In genomic region chr11:8426076-8426475, GRCh38 we compare ENCODE assay signal across 20 cellular contexts.
"Had no signal": no experiment of that assay in that cellular context is flagged by ENCODE, and none has a peak within 500 bp of the region (broad histone marks: within the 10 kb centered on the region; RNA-seq: fewer than 3 reads in every experiment).

No MANE protein-coding gene starts in this region.

- H3K27me3 Mint-ChIP-seq: memory B cell; stimulated activated memory B cell treated with anti-CD40 and anti-IgM and Interleukin-4, amounts not matched to agents 10 μg/mL and 1 μg/mL and 100 μg/mL, for 72 hours; stimulated activated naive CD8-positive, alpha-beta T cell treated with anti-CD3 and anti-CD28 coated beads, Interleukin-15, amount 100 ng/mL, for 72 hours; type B pancreatic cell had no signal

- H3K9me3 Mint-ChIP-seq: memory B cell, type B pancreatic cell had no signal

- H3K4me1 Mint-ChIP-seq: memory B cell; naive thymus-derived CD4-positive, alpha-beta T cell; nephron; neural crest cell; stimulated activated memory B cell treated with anti-CD40 and anti-IgM and Interleukin-4, amounts not matched to agents 10 μg/mL and 1 μg/mL and 100 μg/mL, for 72 hours; stimulated activated naive CD8-positive, alpha-beta T cell treated with anti-CD3 and anti-CD28 coated beads, Interleukin-15, amount 100 ng/mL, for 72 hours had no signal

- DNase-seq: hippocampal formation; islet precursor cell; midbrain; mucosa of descending colon; naive thymus-derived CD4-positive, alpha-beta T cell; pancreas; right lobe of liver; stimulated activated CD4-positive, alpha-beta T cell treated with anti-CD3 and anti-CD28 coated beads, Interleukin-1b, Interleukin-23, amount 100 ng/mL, for 48 hours; stimulated activated CD4-positive, alpha-beta T cell treated with anti-CD3 and anti-CD28 coated beads, Interleukin-2, amount 100 ng/mL, for 48 hours; stimulated activated CD4-positive, alpha-beta T cell treated with anti-CD3 and anti-CD28 coated beads, Interleukin-4, amount 100 ng/mL, for 4 hours; stimulated activated CD8-positive, alpha-beta memory T cell treated with anti-CD3 and anti-CD28 coated beads, Interleukin-4, amount 100 ng/mL, for 48 hours; stimulated activated naive CD4-positive, alpha-beta T cell treated with Interleukin-2 at 50 U/mL for 16 hours; stimulated activated naive CD8-positive, alpha-beta T cell treated with anti-CD3 and anti-CD28 coated beads, Interleukin-15, amount 100 ng/mL, for 72 hours; uterus had no signal

- H3K4me3 Mint-ChIP-seq: memory B cell; naive thymus-derived CD4-positive, alpha-beta T cell; nephron; neural crest cell; stimulated activated memory B cell treated with anti-CD40 and anti-IgM and Interleukin-4, amounts not matched to agents 10 μg/mL and 1 μg/mL and 100 μg/mL, for 72 hours; stimulated activated naive CD8-positive, alpha-beta T cell treated with anti-CD3 and anti-CD28 coated beads, Interleukin-15, amount 100 ng/mL, for 72 hours; type B pancreatic cell had no signal

- H3K27ac Mint-ChIP-seq: memory B cell; naive thymus-derived CD4-positive, alpha-beta T cell; nephron; stimulated activated memory B cell treated with anti-CD40 and anti-IgM and Interleukin-4, amounts not matched to agents 10 μg/mL and 1 μg/mL and 100 μg/mL, for 72 hours; stimulated activated naive CD8-positive, alpha-beta T cell treated with anti-CD3 and anti-CD28 coated beads, Interleukin-15, amount 100 ng/mL, for 72 hours; type B pancreatic cell had no signal

- ATAC-seq: left lobe of liver; mucosa of descending colon; naive thymus-derived CD4-positive, alpha-beta T cell; pancreas; right lobe of liver; stimulated activated memory B cell treated with anti-CD40 and anti-IgM and Interleukin-4, amounts not matched to agents 10 μg/mL and 1 μg/mL and 100 μg/mL, for 72 hours; stimulated activated naive CD8-positive, alpha-beta T cell treated with anti-CD3 and anti-CD28 coated beads, Interleukin-15, amount 100 ng/mL, for 72 hours had no signal

- H3K36me3 Mint-ChIP-seq: naive thymus-derived CD4-positive, alpha-beta T cell; type B pancreatic cell had no signal
